ENCODE assay signal across 24 cellular contexts in the genomic region with DNA sequence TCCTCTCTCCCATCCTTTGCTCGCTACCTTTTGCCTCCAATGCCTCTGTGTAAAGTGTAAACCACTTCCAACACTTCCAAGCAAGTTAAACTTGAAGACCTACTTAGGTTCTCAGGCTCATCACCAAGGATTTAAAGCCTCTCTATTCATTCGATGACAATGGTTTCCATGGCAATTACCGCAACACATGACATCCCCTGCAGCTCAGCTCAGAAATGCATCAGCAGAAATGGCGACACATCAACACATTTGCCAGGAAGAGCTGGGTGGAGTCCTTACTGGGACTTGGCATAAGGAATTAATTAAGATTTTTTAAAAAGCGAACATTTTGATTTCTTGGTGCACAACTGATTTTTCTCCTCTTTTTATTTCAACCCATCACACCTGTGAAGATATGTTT.
DNase-seq lines count a peak whose midpoint lies in the region; ATAC-seq, FAIRE-seq and TF ChIP-seq lines count a peak whose summit lies in the region.
"Had no signal": no experiment of that assay in that cellular context is flagged by ENCODE, and none has a peak within 500 bp of the region (broad histone marks: within the 10 kb centered on the region; RNA-seq: fewer than 3 reads in every experiment).

No MANE protein-coding gene starts in this region.

- H3K36me3 ChIP-seq in neural progenitor cell: no peaks in the 10 kb centered on the region
- H3K36me3 ChIP-seq in kidney (ENCODE audit: control insufficient read depth in 1 of 2, insufficient read depth in 2 of 2, low read length in 2 of 2): no peaks in the 10 kb centered on the region
- no peaks in the 10 kb centered on the region for H3K36me3 ChIP-seq in lower lobe of right lung
- H3K36me3 ChIP-seq: transverse colon had no signal

- peaks cover 4% of the 10 kb centered on the region for H3K36me3 Mint-ChIP-seq in neural progenitor cell
- H3K36me3 Mint-ChIP-seq: activated CD8-positive, alpha-beta memory T cell treated with anti-CD3 and anti-CD28 coated beads, Interleukin-2, amount 10 ng/mL, durations not matched to agents 7 days and 5 days; activated naive CD4-positive, alpha-beta T cell treated with anti-CD3 and anti-CD28 coated beads, Interleukin-2, amount 50 U/mL, for 24 hours had no signal

- H2AFZ ChIP-seq in neural progenitor cell (replicated peaks): no peak overlapping the region

- H3K9me3 Mint-ChIP-seq in neural progenitor cell: peaks cover 11% of the 10 kb centered on the region

- peaks cover 9% of the 10 kb centered on the region for H3K27me3 Mint-ChIP-seq in neural progenitor cell (ENCODE audit: insufficient read depth, low read depth)
- H3K27me3 Mint-ChIP-seq: activated CD4-positive, alpha-beta T cell treated with anti-CD3 and anti-CD28 coated beads, Interleukin-2, amount 10 ng/mL, durations not matched to agents 24 days and 14 days; activated CD8-positive, alpha-beta memory T cell treated with anti-CD3 and anti-CD28 coated beads, Interleukin-2, amount 10 ng/mL, durations not matched to agents 7 days and 5 days had no signal

- no peak for FAIRE-seq in kidney (lab: Jason Lieb, UNC)
- FAIRE-seq in D721Med (lab: Jason Lieb, UNC): no peak
- FAIRE-seq: GM19239 had no signal

- H3K27me3 ChIP-seq in neural progenitor cell (no peaks in the 10 kb centered on the region), lower lobe of right lung (ENCODE audit: low read depth) (no peaks in the 10 kb centered on the region)
- H3K27me3 ChIP-seq: transverse colon had no signal

- no peak overlapping the region for H3K9ac ChIP-seq in neural progenitor cell
- H3K9ac ChIP-seq in kidney (ENCODE audit: low read length in 2 of 2): no peak overlapping the region

- peaks cover 37% of the 10 kb centered on the region for H3K4me1 Mint-ChIP-seq in neural progenitor cell
- H3K4me1 Mint-ChIP-seq: activated CD4-positive, alpha-beta T cell treated with anti-CD3 and anti-CD28 coated beads, Interleukin-2, amount 10 ng/mL, durations not matched to agents 24 days and 14 days; activated CD8-positive, alpha-beta memory T cell treated with anti-CD3 and anti-CD28 coated beads, Interleukin-2, amount 10 ng/mL, durations not matched to agents 7 days and 5 days; activated naive CD4-positive, alpha-beta T cell treated with anti-CD3 and anti-CD28 coated beads, Interleukin-2, amount 50 U/mL, for 24 hours had no signal

- intact Hi-C loops in kidney (cut with DNase I): no loop called here
- intact Hi-C loops in lower lobe of right lung (cut with DNase I): no loop called here

- H4K20me1 ChIP-seq in neural progenitor cell (ENCODE audit: low read depth): no peaks in the 10 kb centered on the region

- H3K4me3 Mint-ChIP-seq in neural progenitor cell: peak overlapping the region; percentile 21
- H3K4me3 Mint-ChIP-seq: activated CD4-positive, alpha-beta T cell treated with anti-CD3 and anti-CD28 coated beads, Interleukin-2, amount 10 ng/mL, durations not matched to agents 24 days and 14 days; activated CD8-positive, alpha-beta memory T cell treated with anti-CD3 and anti-CD28 coated beads, Interleukin-2, amount 10 ng/mL, durations not matched to agents 7 days and 5 days; activated naive CD4-positive, alpha-beta T cell treated with anti-CD3 and anti-CD28 coated beads, Interleukin-2, amount 50 U/mL, for 24 hours; activated T-helper 1 cell treated with anti-CD3 and anti-CD28 coated beads, Interleukin-12 subunit alpha, Interleukin-12 subunit beta, Interleukin-2, Interleukin-4 antibody, amounts not matched to agents 30 ng/mL and 10 ng/mL and 1 ng/mL, durations not matched to agents 14 hours and 24 hours and 36 hours; stimulated activated naive CD8-positive, alpha-beta T cell treated with anti-CD3 and anti-CD28 coated beads, Interleukin-15, Interleukin-2, amounts not matched to agents 100 ng/mL and 50 ng/mL, for 24 hours had no signal

- ATAC-seq in lower lobe of right lung: no peak
- ATAC-seq: activated CD8-positive, alpha-beta memory T cell treated with anti-CD3 and anti-CD28 coated beads, Interleukin-2, amount 10 ng/mL, durations not matched to agents 7 days and 5 days; left lobe of liver had no signal

- TF ChIP-seq CTCF in fibroblast of mammary gland (conservative IDR thresholded peaks at IDR 0.05; ENCODE audit: control insufficient read depth, insufficient read depth, low read depth, low read length): no peak
- TF ChIP-seq CTCF in neural progenitor cell (IDR thresholded peaks at IDR 0.05): no peak
- no peak for TF ChIP-seq CTCF in kidney (IDR thresholded peaks at IDR 0.05; ENCODE audit: borderline replicate concordance, extremely low read depth, insufficient read depth)
- TF ChIP-seq CTCF in lower lobe of right lung (IDR thresholded peaks at IDR 0.05): no peak
- no peak for TF ChIP-seq CTCF in D721Med (IDR thresholded peaks at IDR 0.05; ENCODE audit: insufficient read depth, missing control alignments)

- H3K4me3 ChIP-seq in fibroblast of mammary gland (ENCODE audit: control insufficient read depth, low read depth, low read length) (no peak overlapping the region), neural progenitor cell (no peak overlapping the region), kidney (ENCODE audit: low read length in 2 of 2) (no peak overlapping the region), lower lobe of right lung (no peak overlapping the region)
- H3K4me3 ChIP-seq: SK-N-MC, transverse colon had no signal

- H3K9me3 ChIP-seq in neural progenitor cell (ENCODE audit: low read depth): no peaks in the 10 kb centered on the region
- no peaks in the 10 kb centered on the region for H3K9me3 ChIP-seq in kidney (ENCODE audit: control insufficient read depth in 1 of 2, low read length in 2 of 2)
- no peaks in the 10 kb centered on the region for H3K9me3 ChIP-seq in lower lobe of right lung
- H3K9me3 ChIP-seq: transverse colon had no signal

- H3F3A ChIP-seq in neural progenitor cell (ENCODE audit: low read depth): no peaks in the 10 kb centered on the region

- peak overlapping the region; percentile 92 for H3K27ac Mint-ChIP-seq in neural progenitor cell
- H3K27ac Mint-ChIP-seq: activated CD4-positive, alpha-beta T cell treated with anti-CD3 and anti-CD28 coated beads, Interleukin-2, amount 10 ng/mL, durations not matched to agents 24 days and 14 days; activated CD8-positive, alpha-beta memory T cell treated with anti-CD3 and anti-CD28 coated beads, Interleukin-2, amount 10 ng/mL, durations not matched to agents 7 days and 5 days; activated naive CD4-positive, alpha-beta T cell treated with anti-CD3 and anti-CD28 coated beads, Interleukin-2, amount 50 U/mL, for 24 hours; activated T-helper 1 cell treated with anti-CD3 and anti-CD28 coated beads, Interleukin-12 subunit alpha, Interleukin-12 subunit beta, Interleukin-2, Interleukin-4 antibody, amounts not matched to agents 30 ng/mL and 10 ng/mL and 1 ng/mL, durations not matched to agents 14 hours and 24 hours and 36 hours; stimulated activated naive CD8-positive, alpha-beta T cell treated with anti-CD3 and anti-CD28 coated beads, Interleukin-15, Interleukin-2, amounts not matched to agents 100 ng/mL and 50 ng/mL, for 24 hours had no signal

- DNase-seq in COR-L47 (lab: John Stamatoyannopoulos, UW) (peak; percentile 16), NCI-H146 treated with DMSO at 0.1 percent for 48 hours (lab: John Stamatoyannopoulos, UW; ENCODE audit: unreplicated experiment) (peak; percentile 67), fibroblast of mammary gland (ENCODE audit: low read depth) (peak; percentile 88), neural progenitor cell (ENCODE audit: low spot score) (peak; percentile 70), kidney (no peak), lower lobe of right lung (no peak), cerebellar nuclear complex (lab: John Stamatoyannopoulos, UW) (no peak), D721Med (ENCODE audit: insufficient read length, low spot score) (no peak)
- DNase-seq: activated CD4-positive, alpha-beta T cell treated with anti-CD3 and anti-CD28 coated beads, Interleukin-2, amount 10 ng/mL, durations not matched to agents 24 days and 14 days; activated CD8-positive, alpha-beta memory T cell treated with anti-CD3 and anti-CD28 coated beads, Interleukin-2, amount 10 ng/mL, durations not matched to agents 7 days and 5 days; AML-193; aorta; DND-41; NCI-H1105; NCI-H2081; NCI-H524; stimulated activated CD4-positive, alpha-beta T cell treated with anti-CD3 and anti-CD28 coated beads, Interleukin-4, amount 100 ng/mL, for 24 hours; transverse colon had no signal

- peaks cover 8% of the 10 kb centered on the region for H3K4me1 ChIP-seq in neural progenitor cell
- H3K4me1 ChIP-seq in kidney (ENCODE audit: control insufficient read depth in 1 of 2, insufficient read depth in 1 of 2, low read depth in 1 of 2, low read length in 2 of 2): peaks cover 0 to 2% of the 10 kb centered on the region in 2 donors
- H3K4me1 ChIP-seq in lower lobe of right lung: peaks cover 3% of the 10 kb centered on the region
- H3K4me1 ChIP-seq: transverse colon had no signal

- no peaks in the 10 kb centered on the region for H3K79me2 ChIP-seq in neural progenitor cell (ENCODE audit: low read depth)

- peak overlapping the region; percentile 28 for H3K4me2 ChIP-seq in neural progenitor cell

- H3K27ac ChIP-seq in neural progenitor cell: no peak overlapping the region
- no peak overlapping the region for H3K27ac ChIP-seq in kidney (ENCODE audit: low read depth in 2 of 2, low read length in 2 of 2)
- H3K27ac ChIP-seq in lower lobe of right lung: no peak overlapping the region
- H3K27ac ChIP-seq: SK-N-MC, transverse colon had no signal

Comparison
In these comparisons a context has a peak if more than half of its experiments do, and no peak if none do; other contexts are left out.
1. DNase-seq: peak in COR-L47 (single experiment), NCI-H146 treated with DMSO at 0.1 percent for 48 hours (single experiment), fibroblast of mammary gland (single experiment) and neural progenitor cell (single experiment); none in kidney (single experiment), lower lobe of right lung (single experiment), cerebellar nuclear complex (0 of 2) and D721Med (single experiment).